8 cellular contexts compared by ENCODE assay signal in the genomic region with DNA sequence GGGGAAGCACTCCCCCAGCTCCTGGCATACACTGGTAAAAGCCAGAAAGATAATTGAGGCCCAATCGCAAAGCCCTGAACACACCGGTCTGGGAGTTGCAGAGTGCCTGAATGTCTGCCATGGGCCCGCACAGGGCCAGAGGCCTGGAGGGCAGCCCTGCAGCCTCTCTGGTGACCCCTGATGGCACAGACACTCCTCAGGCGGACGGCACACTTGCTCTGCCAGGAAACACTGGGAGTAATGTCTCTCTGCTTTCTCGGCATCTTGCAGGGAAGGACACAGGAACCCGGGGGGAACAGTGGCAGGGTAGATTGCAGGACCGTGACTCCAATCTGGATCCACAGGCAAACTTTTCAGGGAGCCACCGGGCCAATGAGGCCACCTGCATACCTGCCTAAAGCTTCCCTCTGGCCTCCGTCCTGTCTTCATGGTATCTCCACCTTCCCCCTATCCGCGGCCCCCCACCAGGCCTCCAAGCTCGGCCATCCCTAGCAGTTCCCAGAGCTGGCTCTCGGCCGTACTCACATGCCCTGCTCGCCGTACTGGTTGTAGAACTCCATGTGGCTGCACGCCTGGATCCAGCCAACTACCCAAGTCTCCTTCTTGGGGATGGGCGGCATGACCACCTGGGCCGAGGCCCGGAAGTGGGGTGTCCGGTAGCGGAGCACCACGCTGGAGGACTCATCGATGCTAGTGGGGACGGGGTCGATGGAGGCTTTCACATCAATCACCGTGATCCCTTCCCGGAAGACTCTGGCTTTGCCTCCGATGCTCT. TPM values are rescaled to one million over a fixed set of nuclear protein-coding genes. Genes with fewer than 3 reads are reported as not detected.
DNase-seq lines count a peak whose midpoint lies in the region; ATAC-seq, FAIRE-seq and TF ChIP-seq lines count a peak whose summit lies in the region.

No MANE protein-coding gene starts in this region.

- H3K4me1 ChIP-seq in OCI-LY3 (ENCODE audit: low read length): peaks cover 49% of the 10 kb centered on the region
- peaks cover 48% of the 10 kb centered on the region for H3K4me1 ChIP-seq in endothelial cell of umbilical vein (ENCODE audit: control insufficient read depth, extremely low read depth, insufficient read depth, low read length)
- H3K4me1 ChIP-seq in rectal smooth muscle tissue (ENCODE audit: control insufficient read depth, insufficient read depth, low read length): no peaks in the 10 kb centered on the region

- dilution Hi-C loops in endothelial cell of umbilical vein (cut with MboI; ENCODE audit: extremely low pct_ligation_motif_present, low sequenced_read_pairs): no loop called here

- H2AFZ ChIP-seq in OCI-LY3 (ENCODE audit: low read depth, low read length) (no peak overlapping the region; the same call in 1 of the 2 replicates), endothelial cell of umbilical vein (ENCODE audit: low read depth, low read length) (peak overlapping the region; percentile 80)

- POLR2A ChIA-PET in endothelial cell of umbilical vein (lab: Charles Lee): no interaction called here

- H3K27ac ChIP-seq in OCI-LY3 (ENCODE audit: low read length) (peak overlapping the region; percentile 86), endothelial cell of umbilical vein (ENCODE audit: insufficient read depth, low read depth, low read length) (peak overlapping the region; percentile 73), rectal smooth muscle tissue (ENCODE audit: low read depth, low read length) (no peak overlapping the region)

- no TSS peak for BruUV-seq in endothelial cell of umbilical vein (replicated peaks; lab: Mats Ljungman, UMichigan)

- H4K20me1 ChIP-seq in OCI-LY3 (ENCODE audit: insufficient read depth, low read length): no peaks in the 10 kb centered on the region
- no peaks in the 10 kb centered on the region for H4K20me1 ChIP-seq in endothelial cell of umbilical vein (replicated peaks; ENCODE audit: control insufficient read depth, extremely low read depth, insufficient read depth, low read length)

- TF ChIP-seq CTCF in OCI-LY3 (IDR thresholded peaks at IDR 0.05; ENCODE audit: low read depth, low read length): peak; percentile 44
- TF ChIP-seq CTCF in endothelial cell of umbilical vein (IDR thresholded peaks at IDR 0.05; ENCODE audit: extremely low read depth in 1 of 2, insufficient read depth in 1 of 2, low read depth in 1 of 2, low read length in 2 of 2): peak in 1 of 2 donors; percentile 50

- peak overlapping the region; percentile 97 for H3K4me2 ChIP-seq in OCI-LY3 (ENCODE audit: low read length)
- peak overlapping the region; percentile 69 for H3K4me2 ChIP-seq in endothelial cell of umbilical vein (ENCODE audit: insufficient read depth, low read length)

- DNase-seq in GM12891 (ENCODE audit: insufficient read length, low spot score) (no peak), endothelial cell of umbilical vein (ENCODE audit: low read depth, low spot score) (peak; percentile 59), ecto neural progenitor cell (ENCODE audit: low spot score) (no peak), A172 (ENCODE audit: low spot score) (no peak)
- DNase-seq in activated CD4-positive, CD25-positive, alpha-beta regulatory T cell (lab: John Stamatoyannopoulos, UW): no peak

- CTCF ChIA-PET in endothelial cell of umbilical vein (lab: Charles Lee): interaction anchor here (1.1 to 4.9 kb wide), 8 partner anchors 16 to 98 kb away, joined by 4 to 42 read pairs (median 7); no protein-coding TSS in a partner anchor

- TF ChIP-seq POLR2A in GM12891 (IDR thresholded peaks at IDR 0.05; ENCODE audit: low read depth, low read length): no peak
- peak; percentile 33 for TF ChIP-seq POLR2A in endothelial cell of umbilical vein (IDR thresholded peaks at IDR 0.05; ENCODE audit: low read depth, low read length)

- peaks cover 62% of the 10 kb centered on the region for H3K79me2 ChIP-seq in OCI-LY3 (ENCODE audit: low read length)
- peaks cover 48% of the 10 kb centered on the region for H3K79me2 ChIP-seq in endothelial cell of umbilical vein (ENCODE audit: control insufficient read depth, insufficient read depth, low read length)

- H3K36me3 ChIP-seq in OCI-LY3 (replicated peaks; ENCODE audit: low read depth, low read length) (peaks cover 9% of the 10 kb centered on the region), endothelial cell of umbilical vein (ENCODE audit: control insufficient read depth in 2 of 2, extremely low read depth in 1 of 2, insufficient read depth in 2 of 2, low read length in 2 of 2) (peaks cover 0 to 2% of the 10 kb centered on the region in 2 experiments), rectal smooth muscle tissue (ENCODE audit: control insufficient read depth, insufficient read depth, low read length) (no peaks in the 10 kb centered on the region)

- H3K9me3 ChIP-seq in OCI-LY3 (ENCODE audit: insufficient read depth, low read length) (no peaks in the 10 kb centered on the region), endothelial cell of umbilical vein (replicated peaks; ENCODE audit: control insufficient read depth, insufficient read depth, low read length) (no peaks in the 10 kb centered on the region)

- no peak for ATAC-seq in GM18519 (IDR thresholded peaks at IDR 0.05; ENCODE audit: low FRiP score, unreplicated experiment)

- no peaks in the 10 kb centered on the region for H3K9me1 ChIP-seq in endothelial cell of umbilical vein (replicated peaks; ENCODE audit: control insufficient read depth, extremely low read depth, insufficient read depth, low read length)

- FAIRE-seq in GM12891 (lab: Jason Lieb, UNC) (peak; percentile 69), endothelial cell of umbilical vein (lab: Jason Lieb, UNC) (peak; percentile 82)

- H3K27me3 ChIP-seq in OCI-LY3 (ENCODE audit: low read depth, low read length): 0 out of 2 replicates have a peak, but pooled peaks cover 3% of the 10 kb centered on the region
- H3K27me3 ChIP-seq in endothelial cell of umbilical vein (ENCODE audit: control insufficient read depth in 2 of 2, insufficient read depth in 2 of 2, low read length in 2 of 2): no peaks in the 10 kb centered on the region
- peaks cover 8% of the 10 kb centered on the region for H3K27me3 ChIP-seq in rectal smooth muscle tissue (ENCODE audit: control insufficient read depth, insufficient read depth, low read length)

- H3K9ac ChIP-seq in OCI-LY3 (ENCODE audit: low read length): peak overlapping the region; percentile 97
- H3K9ac ChIP-seq in endothelial cell of umbilical vein (replicated peaks; ENCODE audit: extremely low read depth, insufficient read depth, low read length): peak overlapping the region; percentile 78
- peak overlapping the region; percentile 14 for H3K9ac ChIP-seq in rectal smooth muscle tissue (ENCODE audit: low read length)

- intact Hi-C loops in endothelial cell of umbilical vein (cut with micrococcal nuclease): loop anchor here (1.0 kb wide), 3 partner anchors 37 to 97 kb away; no protein-coding TSS in a partner anchor

- H3K4me3 ChIP-seq in OCI-LY3 (ENCODE audit: low read length) (peak overlapping the region; percentile 85), endothelial cell of umbilical vein (replicated peaks in 1 of 3; ENCODE audit: insufficient read depth in 1 of 3, low read depth in 1 of 3, low read length in 3 of 3) (peak overlapping the region; percentile 64 to 81 (median 70)), rectal smooth muscle tissue (ENCODE audit: low read length) (peak overlapping the region; percentile 60)

TF ChIP-seq in GM12891, 5 proteins besides CTCF, POLR2A, EP300 and RAD21:
- TF ChIP-seq TAF1 (IDR thresholded peaks at IDR 0.05; ENCODE audit: low read depth, low read length) (no peak), POLR2AphosphoS5 (IDR thresholded peaks at IDR 0.05; ENCODE audit: low read depth, low read length) (no peak), SPI1 (IDR thresholded peaks at IDR 0.05; ENCODE audit: low read depth, low read length) (no peak), POU2F2 (IDR thresholded peaks at IDR 0.05; ENCODE audit: low read depth, low read length) (no peak), PAX5 (IDR thresholded peaks at IDR 0.05; ENCODE audit: insufficient read depth, low read length, severe bottlenecking) (no peak)

TF ChIP-seq in endothelial cell of umbilical vein, 7 proteins besides CTCF, POLR2A, EP300 and RAD21:
- TF ChIP-seq POLR2AphosphoS5 (IDR thresholded peaks at IDR 0.05; ENCODE audit: insufficient read depth, low read depth, low read length): peak; percentile 39
- no peak for TF ChIP-seq JUN (IDR thresholded peaks at IDR 0.05; ENCODE audit: borderline replicate concordance, insufficient read depth, insufficient read length, low read depth)
- no peak for TF ChIP-seq EZH2 (IDR thresholded peaks at IDR 0.05; ENCODE audit: borderline replicate concordance, low read depth, low read length, severe bottlenecking)
- TF ChIP-seq, protein P1, sequence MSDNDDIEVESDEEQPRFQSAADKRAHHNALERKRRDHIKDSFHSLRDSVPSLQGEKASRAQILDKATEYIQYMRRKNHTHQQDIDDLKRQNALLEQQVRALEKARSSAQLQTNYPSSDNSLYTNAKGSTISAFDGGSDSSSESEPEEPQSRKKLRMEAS (IDR thresholded peaks at IDR 0.05; ENCODE audit: insufficient read depth, insufficient read length): no peak

RNA-seq across cellular contexts. Expression of gene FAM78A, which starts 0.8 kb away (rescaled TPM):
- 11.3 TPM for polyA plus RNA-seq in GM12891 (2012; ENCODE audit: low read depth, missing spikeins)
- 26.6 and 34.0 TPM in 2 replicates for total RNA-seq in endothelial cell of umbilical vein
- 37.4 and 45.9 TPM in 2 replicates for polyA plus RNA-seq in endothelial cell of umbilical vein
- 17.4 and 21.6 TPM in 2 replicates for polyA plus RNA-seq in endothelial cell of umbilical vein (2011; cell fraction: cytosol; rRNA removed)
- 17.3 and 22.0 TPM in 2 replicates for polyA plus RNA-seq in endothelial cell of umbilical vein (2011; cell fraction: nucleus; rRNA removed)
- polyA plus RNA-seq in endothelial cell of umbilical vein (2012): 11.4 and 14.4 TPM in 2 replicates
- polyA minus RNA-seq in endothelial cell of umbilical vein: 30.2 and 36.7 TPM in 2 replicates
- polyA minus RNA-seq in endothelial cell of umbilical vein (2011; cell fraction: cytosol; rRNA and poly(A)+ RNA removed): 15.3 TPM
- polyA minus RNA-seq in endothelial cell of umbilical vein (2011; cell fraction: nucleus; rRNA and poly(A)+ RNA removed): 8.5 and 17.8 TPM in 2 replicates
- total RNA-seq in A172 (2014; rRNA removed; shearing (Covaris generic)): 1.8 and 2.5 TPM in 2 replicates

RNA-seq across cellular contexts. Expression of gene PLPP7, which starts 14.0 kb away (rescaled TPM):
- polyA plus RNA-seq in GM12891 (2012; ENCODE audit: low read depth, missing spikeins): 0.19 TPM
- total RNA-seq in endothelial cell of umbilical vein: 0.83 and 2.1 TPM in 2 replicates
- 2.7 and 3.8 TPM in 2 replicates for polyA plus RNA-seq in endothelial cell of umbilical vein
- 1.8 and 2.7 TPM in 2 replicates for polyA plus RNA-seq in endothelial cell of umbilical vein (2011; cell fraction: cytosol; rRNA removed)
- 1.7 and 2.0 TPM in 2 replicates for polyA plus RNA-seq in endothelial cell of umbilical vein (2011; cell fraction: nucleus; rRNA removed)
- 1.6 and 5.0 TPM in 2 replicates for polyA plus RNA-seq in endothelial cell of umbilical vein (2012)
- polyA minus RNA-seq in endothelial cell of umbilical vein: 1.2 and 2.0 TPM in 2 replicates
- polyA minus RNA-seq in endothelial cell of umbilical vein (2011; cell fraction: cytosol; rRNA and poly(A)+ RNA removed): 0.61 TPM
- 0.82 and 1.6 TPM in 2 replicates for polyA minus RNA-seq in endothelial cell of umbilical vein (2011; cell fraction: nucleus; rRNA and poly(A)+ RNA removed)
- 0.14 and 1.0 TPM in 2 replicates for total RNA-seq in A172 (2014; rRNA removed; shearing (Covaris generic))

Comparison
In these comparisons a context has a peak if more than half of its experiments do, and no peak if none do; other contexts are left out.
1. H3K9ac ChIP-seq: peak in every context shown above with its lines; median percentile 97 in OCI-LY3; 78 in endothelial cell of umbilical vein; 14 in rectal smooth muscle tissue.